8 cellular contexts compared by ENCODE assay signal in genomic region chr2:20675701-20676352, GRCh38. TPM values are rescaled to one million over a fixed set of nuclear protein-coding genes. Genes with fewer than 3 reads are reported as not detected.
DNase-seq lines count a peak whose midpoint lies in the region; ATAC-seq, FAIRE-seq and TF ChIP-seq lines count a peak whose summit lies in the region.

No MANE protein-coding gene starts in this region.

- peaks cover 25% of the 10 kb centered on the region for H3K27me3 ChIP-seq in RWPE2 (ENCODE audit: insufficient read depth, poor library complexity, severe bottlenecking)
- no peaks in the 10 kb centered on the region for H3K27me3 ChIP-seq in lung (ENCODE audit: control insufficient read depth, insufficient read depth)
- H3K27me3 ChIP-seq in adrenal gland = peaks cover 17% of the 10 kb centered on the region

- no peak for TF ChIP-seq CTCF in RWPE2 (IDR thresholded peaks at IDR 0.05; ENCODE audit: poor library complexity, severe bottlenecking)
- TF ChIP-seq CTCF in lung (IDR thresholded peaks at IDR 0.05; ENCODE audit: control extremely low read depth, extremely low read depth) = no peak
- no peak for TF ChIP-seq CTCF in adrenal gland (IDR thresholded peaks at IDR 0.05)

- no peak for TF ChIP-seq POLR2A in adrenal gland (IDR thresholded peaks at IDR 0.05)

- peak; percentile 6 for DNase-seq in COR-L47 (lab: John Stamatoyannopoulos, UW)
- no peak for DNase-seq in RWPE2 (ENCODE audit: low spot score)
- DNase-seq in lung (ENCODE audit: low spot score) = no peak
- no peak for DNase-seq in EL
- no peak for DNase-seq in frontal cortex (ENCODE audit: low spot score in 2 of 2)
- DNase-seq in adrenal gland = no peak

- H3K4me1 ChIP-seq in RWPE2 (ENCODE audit: insufficient read depth, poor library complexity, severe bottlenecking) (no peaks in the 10 kb centered on the region), lung (ENCODE audit: control insufficient read depth in 2 of 2, insufficient read depth in 2 of 2, low read length in 2 of 2) (no peaks in the 10 kb centered on the region), adrenal gland (replicated peaks in 1 of 2) (peaks cover 6 to 9% of the 10 kb centered on the region in 2 donors)

- WGBS in lung, 2 donors = 58 to 70% methylated on average over 6 of the region's 6 CpGs
- WGBS in adrenal gland, 4 donors = 79 to 85% (median 83%) methylated on average over 4 to 6 of the region's 6 CpGs

- H3K4me3 ChIP-seq in RWPE2 (ENCODE audit: severe bottlenecking) (no peak overlapping the region), lung (no peak overlapping the region), adrenal gland (no peak overlapping the region)

- intact Hi-C loops in adrenal gland (cut with DNase I) = no loop called here

- ATAC-seq in GM18909 (IDR thresholded peaks at IDR 0.05; ENCODE audit: poor library complexity, unreplicated experiment) (peak; percentile 80), HG03025 (IDR thresholded peaks at IDR 0.05; ENCODE audit: low FRiP score, unreplicated experiment) (peak; percentile 64), RWPE2 (ENCODE audit: low read depth) (peak; percentile 71), lung (ENCODE audit: insufficient read depth, low FRiP score) (peak; percentile 30)

- H3K27ac ChIP-seq in RWPE2 (ENCODE audit: poor library complexity, severe bottlenecking) = no peak overlapping the region
- no peak overlapping the region for H3K27ac ChIP-seq in lung (ENCODE audit: low read depth in 1 of 2, low read length in 1 of 2)
- peak overlapping the region in 1 of 5 donors; percentile 73 for H3K27ac ChIP-seq in adrenal gland

- FAIRE-seq in frontal cortex (lab: Jason Lieb, UNC) = no peak

- H3K9me3 ChIP-seq in RWPE2 (ENCODE audit: severe bottlenecking) (no peaks in the 10 kb centered on the region), lung (ENCODE audit: control insufficient read depth in 2 of 2, insufficient read depth in 1 of 2, low read length in 1 of 2) (peaks cover 0 to 2% of the 10 kb centered on the region in 2 donors), adrenal gland (replicated peaks in 1 of 3) (no peaks in the 10 kb centered on the region)

- H3K36me3 ChIP-seq in RWPE2 (ENCODE audit: low read depth) (no peaks in the 10 kb centered on the region), lung (ENCODE audit: control insufficient read depth in 2 of 2, insufficient read depth in 2 of 2, low read length in 2 of 2) (peaks cover 0 to 1% of the 10 kb centered on the region in 2 donors), adrenal gland (replicated peaks in 1 of 2) (no peaks in the 10 kb centered on the region)

RNA-seq across cellular contexts. Expression of gene GDF7, which starts 8.9 kb away (rescaled TPM):
- total RNA-seq in lung (under 1 TPM; 0.37 to 0.54 TPM), frontal cortex (under 0.01 TPM), adrenal gland (1 to 10 TPM in 3 of 8 donors, under 1 TPM in 5; 0.17 to 1.8 (median 0.51) TPM)
- polyA plus RNA-seq in lung (under 1 TPM; 0.10 to 0.26 TPM), adrenal gland (under 1 TPM; 0.22 to 0.30 (median 0.24) TPM)

RNA-seq across cellular contexts. Expression of gene HS1BP3, which starts 24.9 kb away (rescaled TPM):
- total RNA-seq in lung (10 to 100 TPM; 25.4 to 38.1 TPM), frontal cortex (7.7 TPM), adrenal gland (10 to 100 TPM; 33.0 to 50.1 (median 42.9) TPM)
- polyA plus RNA-seq in lung (10 to 100 TPM; 28.8 to 41.4 TPM), adrenal gland (10 to 100 TPM; 23.7 to 44.2 (median 29.2) TPM)

Comparison
In these comparisons a context has a peak if more than half of its experiments do, and no peak if none do; other contexts are left out.
1. ATAC-seq: peak in every context shown above with its lines; median percentile 80 in GM18909; 71 in RWPE2; 64 in HG03025; 30 in lung.